In genomic region chr19:50205681-50206138, GRCh38 we compare ENCODE assay signal across 1 cellular context.
TF ChIP-seq lines count a peak whose summit lies in the region.

No MANE protein-coding gene starts in this region.

TF ChIP-seq in HepG2, 621 proteins besides CTCF, POLR2A, EP300 and RAD21 (continued from another document):
- TF ChIP-seq ZNF430 (CRISPR knock-in tag; IDR thresholded peaks at IDR 0.05) (no peak), HNRNPK (IDR thresholded peaks at IDR 0.05; ENCODE audit: low read depth, low read length, poor library complexity, severe bottlenecking) (no peak), CCAR2 (optimal IDR thresholded peaks at IDR 0.05; ENCODE audit: low read depth, low read length) (no peak), SMARCE1 (IDR thresholded peaks at IDR 0.05; ENCODE audit: borderline replicate concordance) (no peak)
